Comparison of ENCODE assay signal across 8 cellular contexts in the genomic region with DNA sequence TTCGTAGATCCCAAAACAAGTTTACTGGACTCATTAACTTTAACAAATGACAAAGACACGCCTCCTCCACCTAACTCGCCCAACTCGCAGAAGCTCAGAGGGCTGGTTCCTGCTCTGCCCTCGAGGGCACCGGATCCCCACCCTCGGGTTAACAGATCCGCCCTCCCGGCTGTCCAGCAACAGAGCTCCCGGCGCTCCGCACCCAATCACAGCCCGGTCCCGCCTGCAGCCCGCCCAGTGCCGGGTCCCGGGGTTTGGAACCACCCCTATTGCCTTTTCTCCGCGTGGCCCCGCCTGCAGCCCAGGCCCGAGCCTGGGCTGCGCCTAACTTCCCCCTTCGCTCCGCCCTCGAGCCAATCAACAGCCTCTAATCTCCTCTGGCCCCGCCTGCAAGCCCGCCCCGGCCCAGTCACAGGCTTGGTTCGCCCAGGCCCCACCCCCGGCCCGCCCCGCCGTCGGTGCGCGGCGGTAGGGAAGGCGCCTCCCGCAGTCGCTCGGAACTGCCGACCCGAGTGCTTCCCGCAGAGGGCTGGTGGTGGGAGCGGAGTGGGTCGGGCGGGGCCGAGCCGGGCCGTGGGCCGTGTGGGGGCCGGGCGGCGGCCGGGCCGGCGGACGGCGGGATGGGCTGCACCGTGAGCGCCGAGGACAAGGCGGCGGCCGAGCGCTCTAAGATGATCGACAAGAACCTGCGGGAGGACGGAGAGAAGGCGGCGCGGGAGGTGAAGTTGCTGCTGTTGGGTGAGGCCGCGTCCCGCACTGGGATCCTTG. TPM values are rescaled to one million over a fixed set of nuclear protein-coding genes. Genes with fewer than 3 reads are reported as not detected.
DNase-seq lines count a peak whose midpoint lies in the region; ATAC-seq, FAIRE-seq and TF ChIP-seq lines count a peak whose summit lies in the region.

GNAI2 (plus strand) TSS at position 489 of the 768 bp plus-strand sequence; CDS start at position 621, 132 bp downstream.

- ATAC-seq in HG02852 (IDR thresholded peaks at IDR 0.05; ENCODE audit: unreplicated experiment): peak; percentile 93

- no peak for TF ChIP-seq CTCF in adrenal gland (IDR thresholded peaks at IDR 0.05)
- no peak for TF ChIP-seq CTCF in type B pancreatic cell (conservative IDR thresholded peaks at IDR 0.05)

- peaks cover 23 to 33% of the 10 kb centered on the region in 2 donors for H3K4me1 ChIP-seq in adrenal gland (replicated peaks in 1 of 2)

- H3K36me3 ChIP-seq in adrenal gland (replicated peaks in 1 of 2): no peaks in the 10 kb centered on the region

- H3K4me1 Mint-ChIP-seq in type B pancreatic cell (ENCODE audit: unreplicated experiment): peaks cover 52% of the 10 kb centered on the region

- TF ChIP-seq POLR2A in GM12892 (IDR thresholded peaks at IDR 0.05; ENCODE audit: low read depth, low read length) (peak; percentile 94), adrenal gland (IDR thresholded peaks at IDR 0.05) (peak; percentile 91 to 95)

- no peaks in the 10 kb centered on the region for H3K27me3 Mint-ChIP-seq in type B pancreatic cell

- peak within 1 kb of the TSS; percentile 80 to 96 (median 86) for H3K27ac ChIP-seq in adrenal gland

- 0 to 1% (median 1%) methylated on average over 14 to 75 of the region's 75 CpGs for WGBS in adrenal gland, 4 donors

- DNase-seq in GM12892 (ENCODE audit: insufficient read length) (peak; percentile 99), NCI-H146 (lab: John Stamatoyannopoulos, UW) (peak; percentile 96), T-helper 1 cell (peak; percentile 97 to 99 (median 99)), adrenal gland (peak; percentile 98 to 99 (median 99)), cardiac septum (ENCODE audit: low spot score) (peak; percentile 100), pons (ENCODE audit: low spot score) (peak; percentile 99), type B pancreatic cell (ENCODE audit: extremely low spot score, unreplicated experiment) (peak; percentile 98)

- no peaks in the 10 kb centered on the region for H3K27me3 ChIP-seq in adrenal gland

- FAIRE-seq in GM12892 (lab: Jason Lieb, UNC): peak; percentile 100

- H3K9me3 Mint-ChIP-seq in type B pancreatic cell: no peaks in the 10 kb centered on the region

- H3K4me3 ChIP-seq in adrenal gland: peak within 1 kb of the TSS; percentile 49 to 84 (median 68)

- peak within 1 kb of the TSS; percentile 99 for H3K4me3 Mint-ChIP-seq in type B pancreatic cell

- H3K27ac Mint-ChIP-seq in type B pancreatic cell: peak within 1 kb of the TSS; percentile 95

- intact Hi-C loops in adrenal gland (cut with DNase I) (no loop called here), cardiac septum (cut with DNase I) (loop anchor here (5.0 kb wide), 1 partner anchor 86 kb away; the partner anchor contains the start of gene HYAL2)

- peaks cover 4% of the 10 kb centered on the region for H3K36me3 Mint-ChIP-seq in type B pancreatic cell

- no peaks in the 10 kb centered on the region for H3K9me3 ChIP-seq in adrenal gland (replicated peaks in 1 of 3)

RNA-seq across cellular contexts. Expression of gene GNAI2, which starts in this region (rescaled TPM):
- polyA plus RNA-seq in GM12892 (2012; ENCODE audit: missing spikeins): 116 TPM
- total RNA-seq in adrenal gland: 100 to 1,000 TPM; 109 to 275 (median 206) TPM
- polyA plus RNA-seq in adrenal gland: 100 to 1,000 TPM; 133 to 163 (median 157) TPM
- total RNA-seq in cardiac septum: 153 TPM
- 140 and 145 TPM in 2 replicates for total RNA-seq in type B pancreatic cell (ENCODE audit: low replicate concordance)

Comparison
In these comparisons a context has a peak if more than half of its experiments do, and no peak if none do; other contexts are left out.
1. Peak in every context shown above with its lines: DNase-seq, ATAC-seq, H3K4me3 ChIP-seq and H3K27ac ChIP-seq.